Comparison of ENCODE assay signal across 8 cellular contexts in genomic region chr3:194682651-194683310, GRCh38. TPM values are rescaled to one million over a fixed set of nuclear protein-coding genes. Genes with fewer than 3 reads are reported as not detected.
DNase-seq lines count a peak whose midpoint lies in the region; ATAC-seq and TF ChIP-seq lines count a peak whose summit lies in the region.

No MANE protein-coding gene starts in this region.

- no peak overlapping the region for H3K4me3 ChIP-seq in CD4-positive, alpha-beta memory T cell (ENCODE audit: low read length in 2 of 2)
- H3K4me3 ChIP-seq in esophagus muscularis mucosa, result no peak overlapping the region
- H3K4me3 ChIP-seq in stomach, result no peak overlapping the region

- intact Hi-C loops in CD4-positive, alpha-beta memory T cell (cut with micrococcal nuclease), result loop anchor here (1.0 kb wide), 1 partner anchor 578 kb away; no protein-coding TSS in a partner anchor
- intact Hi-C loops in esophagus muscularis mucosa (cut with DNase I) (loop anchor here (2.0 to 10.0 kb wide), 2 partner anchors 424 to 842 kb away; no protein-coding TSS in a partner anchor), stomach (cut with DNase I; ENCODE audit: low total_unique reads) (loop anchor here (5.0 kb wide), 2 partner anchors 425 to 580 kb away; no protein-coding TSS in a partner anchor)

- no peaks in the 10 kb centered on the region for H3K36me3 ChIP-seq in CD4-positive, alpha-beta memory T cell (ENCODE audit: insufficient read depth, low read length)
- H3K36me3 ChIP-seq in esophagus muscularis mucosa, result no peaks in the 10 kb centered on the region
- H3K36me3 ChIP-seq in stomach, result no peaks in the 10 kb centered on the region

- H3K27me3 ChIP-seq in CD4-positive, alpha-beta memory T cell (ENCODE audit: insufficient read depth, low read length), result no peaks in the 10 kb centered on the region
- H3K27me3 ChIP-seq in esophagus muscularis mucosa, result no peaks in the 10 kb centered on the region
- peaks cover 0 to 26% (median 7%) of the 10 kb centered on the region in 3 donors for H3K27me3 ChIP-seq in stomach

- peaks cover 35% of the 10 kb centered on the region for H3K4me1 ChIP-seq in CD4-positive, alpha-beta memory T cell (ENCODE audit: insufficient read depth, low read length)
- peaks cover 17 to 37% (median 32%) of the 10 kb centered on the region in 4 donors for H3K4me1 ChIP-seq in esophagus muscularis mucosa
- H3K4me1 ChIP-seq in stomach, result peaks cover 25 to 45% (median 41%) of the 10 kb centered on the region in 4 donors

- H3K9me3 ChIP-seq in CD4-positive, alpha-beta memory T cell (ENCODE audit: control insufficient read depth in 1 of 2, low read length in 2 of 2), result no peaks in the 10 kb centered on the region
- H3K9me3 ChIP-seq in esophagus muscularis mucosa (no peaks in the 10 kb centered on the region), stomach (no peaks in the 10 kb centered on the region)

- peak overlapping the region in 2 of 7 donors; percentile 4 to 62 for H3K27ac Mint-ChIP-seq in CD4-positive, alpha-beta memory T cell
- H3K27ac Mint-ChIP-seq in nephron, result peak overlapping the region in 1 of 3 experiments; percentile 39

- CTCF ChIA-PET in CD4-positive, alpha-beta memory T cell (lab: Charles Lee; ENCODE audit: partially characterized antibody), result interaction anchor here (0.6 to 9.0 kb wide), 34 partner anchors 9 to 850 kb away, joined by 3 to 281 read pairs (median 4); partner anchors contain the start of genes LSG1 and XXYLT1

- peak; percentile 57 for ATAC-seq in GM21381 (IDR thresholded peaks at IDR 0.05; ENCODE audit: unreplicated experiment)

- peak overlapping the region in 1 of 8 donors; percentile 23 for H3K4me3 Mint-ChIP-seq in CD4-positive, alpha-beta memory T cell
- peak overlapping the region in 2 of 3 experiments; percentile 11 to 15 for H3K4me3 Mint-ChIP-seq in nephron

- H3K27me3 Mint-ChIP-seq in CD4-positive, alpha-beta memory T cell, result no peaks in the 10 kb centered on the region
- peaks cover 35% of the 10 kb centered on the region for H3K27me3 Mint-ChIP-seq in nephron (ENCODE audit: low read depth)

- 52% methylated on average over 7 of the region's 15 CpGs for WGBS in esophagus muscularis mucosa
- WGBS in stomach, 5 donors, result 27 to 36% (median 34%) methylated on average over 11 to 15 of the region's 15 CpGs

- TF ChIP-seq POLR2A in esophagus muscularis mucosa (IDR thresholded peaks at IDR 0.05; ENCODE audit: low read depth) (no peak), stomach (IDR thresholded peaks at IDR 0.05) (no peak)

- POLR2A ChIA-PET in CD4-positive, alpha-beta memory T cell (lab: Charles Lee; ENCODE audit: partially characterized antibody), result interaction anchor here (1.0 to 8.1 kb wide), 8 partner anchors 11 to 840 kb away, joined by 3 to 262 read pairs (median 5); partner anchors contain the start of genes LSG1 and XXYLT1

- TF ChIP-seq EP300 in esophagus muscularis mucosa (IDR thresholded peaks at IDR 0.05), result no peak
- no peak for TF ChIP-seq EP300 in stomach (IDR thresholded peaks at IDR 0.05)

- no peaks in the 10 kb centered on the region for H3K9me3 Mint-ChIP-seq in CD4-positive, alpha-beta memory T cell
- no peaks in the 10 kb centered on the region for H3K9me3 Mint-ChIP-seq in nephron

- H3K4me1 Mint-ChIP-seq in CD4-positive, alpha-beta memory T cell, result peaks cover 16 to 42% (median 29%) of the 10 kb centered on the region in 4 donors
- H3K4me1 Mint-ChIP-seq in nephron, result peaks cover 15% of the 10 kb centered on the region

- TF ChIP-seq CTCF in esophagus muscularis mucosa (IDR thresholded peaks at IDR 0.05) (peak; percentile 80 to 96 (median 92)), nephron (IDR thresholded peaks at IDR 0.05; ENCODE audit: unreplicated experiment in 3 of 3) (peak; percentile 89 to 95 (median 91)), stomach (IDR thresholded peaks at IDR 0.05) (peak in 6 of 7 experiments; percentile 40 to 94 (median 84))

- no peak overlapping the region for H3K27ac ChIP-seq in CD4-positive, alpha-beta memory T cell (ENCODE audit: low read depth, low read length)
- H3K27ac ChIP-seq in esophagus muscularis mucosa (replicated peaks in 1 of 4) (peak overlapping the region in 3 of 4 donors; percentile 10 to 24 (median 11)), stomach (peak overlapping the region in 4 of 5 donors; percentile 23 to 64 (median 50))

- H3K36me3 Mint-ChIP-seq in CD4-positive, alpha-beta memory T cell, result peaks cover 0 to 5% of the 10 kb centered on the region in 2 donors
- H3K36me3 Mint-ChIP-seq in nephron (ENCODE audit: low read depth), result no peaks in the 10 kb centered on the region

- peak; percentile 59 to 74 (median 69) for DNase-seq in CD4-positive, alpha-beta memory T cell
- DNase-seq in Kasumi-1 (lab: John Stamatoyannopoulos, UW), result peak; percentile 86 to 88
- DNase-seq in OCI-M1 (lab: John Stamatoyannopoulos, UW), result peak; percentile 86
- peak; percentile 59 for DNase-seq in activated T-cell treated with anti-CD3 and anti-CD28 coated beads for 48 hours (ENCODE audit: low read depth)
- DNase-seq in esophagus muscularis mucosa (ENCODE audit: extremely low spot score), result no peak
- DNase-seq in stomach, result peak; percentile 80

RNA-seq across cellular contexts. Expression of gene FAM43A, which starts 2.9 kb away (rescaled TPM):
- 1 to 10 TPM; 9.4 to 9.9 TPM for total RNA-seq in CD4-positive, alpha-beta memory T cell
- polyA plus RNA-seq in CD4-positive, alpha-beta memory T cell, result 1 to 10 TPM in 1 of 2 donors, under 1 TPM in 1; 0.34 to 6.0 TPM
- total RNA-seq in esophagus muscularis mucosa (10 to 100 TPM; 24.5 to 42.8 (median 32.5) TPM), stomach (10 to 100 TPM in 2 of 5 donors, 1 to 10 TPM in 3; 1.3 to 42.0 (median 6.4) TPM)
- polyA plus RNA-seq in stomach, result 1 to 10 TPM; 2.7 to 5.4 (median 3.0) TPM

RNA-seq across cellular contexts. Expression of gene LSG1, which starts 10.8 kb away (rescaled TPM):
- total RNA-seq in CD4-positive, alpha-beta memory T cell, result 10 to 100 TPM; 48.4 to 49.5 TPM
- polyA plus RNA-seq in CD4-positive, alpha-beta memory T cell, result 10 to 100 TPM in 1 of 2 donors, 1 to 10 TPM in 1; 9.6 to 36.3 TPM
- total RNA-seq in esophagus muscularis mucosa, result 10 to 100 TPM; 19.9 to 35.0 (median 32.6) TPM
- total RNA-seq in stomach, result 100 to 1,000 TPM in 2 of 5 donors, 10 to 100 TPM in 3; 18.7 to 240 (median 76.6) TPM
- polyA plus RNA-seq in stomach, result 10 to 100 TPM in 1 of 3 donors, 1 to 10 TPM in 2; 7.2 to 14.2 (median 7.3) TPM

RNA-seq across cellular contexts. Expression of gene TMEM44, which starts 49.6 kb away (rescaled TPM):
- 1 to 10 TPM; 1.9 to 2.1 TPM for total RNA-seq in CD4-positive, alpha-beta memory T cell
- 1 to 10 TPM in 1 of 2 donors, not detected in 1; 1.3 TPM for polyA plus RNA-seq in CD4-positive, alpha-beta memory T cell
- total RNA-seq in esophagus muscularis mucosa, result 10 to 100 TPM in 1 of 4 donors, 1 to 10 TPM in 3; 3.3 to 10.8 (median 9.3) TPM
- total RNA-seq in stomach, result 100 to 1,000 TPM in 1 of 5 donors, 10 to 100 TPM in 2, 1 to 10 TPM in 1, not detected in 1; 9.4 to 352 (median 16.3) TPM
- 1 to 10 TPM; 4.4 to 9.1 (median 6.1) TPM for polyA plus RNA-seq in stomach
